Comparison of ENCODE assay signal across 9 cellular contexts in genomic region chr3:152328841-152329240, GRCh38.
A peak's percentile ranks its signal among the peaks of the same experiment; 100 is the strongest.
DNase-seq lines count a peak whose midpoint lies in the region; ATAC-seq and TF ChIP-seq lines count a peak whose summit lies in the region.
"Had no signal": no experiment of that assay in that cellular context is flagged by ENCODE, and none has a peak within 500 bp of the region (broad histone marks: within the 10 kb centered on the region; RNA-seq: fewer than 3 reads in every experiment).

No MANE protein-coding gene starts in this region.

- H3K23ac ChIP-seq in mesenchymal stem cell (ENCODE audit: low read length in 2 of 2): no peak overlapping the region

- H2BK120ac ChIP-seq in mesenchymal stem cell (ENCODE audit: low read depth, low read length): no peak overlapping the region

- H3K4ac ChIP-seq in mesenchymal stem cell (ENCODE audit: low read depth in 1 of 2, low read length in 2 of 2): no peak overlapping the region

- no peak overlapping the region for H3K27ac ChIP-seq in mesenchymal stem cell (ENCODE audit: low read length, poor library complexity, severe bottlenecking)
- H3K27ac ChIP-seq: ovary had no signal

- peaks cover 71% of the 10 kb centered on the region for H3K4me1 Mint-ChIP-seq in central memory CD8-positive, alpha-beta T cell

- H3K4me3 ChIP-seq in mesenchymal stem cell (ENCODE audit: insufficient read depth in 1 of 2, low read depth in 1 of 2, low read length in 2 of 2): no peak overlapping the region
- H3K4me3 ChIP-seq: ovary had no signal

- peak overlapping the region; percentile 82 for H3K27ac Mint-ChIP-seq in central memory CD8-positive, alpha-beta T cell (ENCODE audit: low read depth)

- no peak for ATAC-seq in central memory CD8-positive, alpha-beta T cell (replicated peaks; ENCODE audit: extremely low read depth, poor library complexity, severe bottlenecking)
- ATAC-seq in HG03196 (IDR thresholded peaks at IDR 0.05; ENCODE audit: unreplicated experiment): no peak

- H2BK12ac ChIP-seq in mesenchymal stem cell (ENCODE audit: low read length in 2 of 2): no peak overlapping the region

- no peaks in the 10 kb centered on the region for H3K27me3 ChIP-seq in mesenchymal stem cell (ENCODE audit: control insufficient read depth in 1 of 2, insufficient read depth in 1 of 2, low read length in 2 of 2)
- H3K27me3 ChIP-seq: ovary had no signal

- H3K36me3 Mint-ChIP-seq in central memory CD8-positive, alpha-beta T cell (ENCODE audit: insufficient read depth): peaks cover 34% of the 10 kb centered on the region

- DNase-seq in AG08396 (ENCODE audit: low spot score) (peak; percentile 23), Kasumi-1 (lab: John Stamatoyannopoulos, UW) (peak; percentile 16 to 21), mesenchymal stem cell (peak; percentile 92), NCI-H1092 treated with DMSO at 0.1 percent for 48 hours (lab: John Stamatoyannopoulos, UW) (no peak), GM10266 (ENCODE audit: extremely low spot score) (no peak), NCI-H2081 treated with DMSO at 0.1 percent for 48 hours (lab: John Stamatoyannopoulos, UW) (no peak)
- DNase-seq in central memory CD8-positive, alpha-beta T cell (ENCODE audit: low spot score in 2 of 2): no peak
- DNase-seq: ovary had no signal

- under 1% methylated on average over 2 of the region's 3 CpGs for WGBS in mesenchymal stem cell

- peak overlapping the region; percentile 31 for H3K4me3 Mint-ChIP-seq in central memory CD8-positive, alpha-beta T cell

- H4K8ac ChIP-seq in mesenchymal stem cell (ENCODE audit: low read length): no peak overlapping the region

- H3K4me2 ChIP-seq in mesenchymal stem cell (ENCODE audit: low read length, poor library complexity, severe bottlenecking): no peak overlapping the region

- H3K9me3 Mint-ChIP-seq in central memory CD8-positive, alpha-beta T cell: no peaks in the 10 kb centered on the region

- H2BK15ac ChIP-seq in mesenchymal stem cell (ENCODE audit: low read depth, poor library complexity, severe bottlenecking): no peak overlapping the region

- no peak overlapping the region for H2AK5ac ChIP-seq in mesenchymal stem cell (ENCODE audit: low read length, severe bottlenecking)

- H3K18ac ChIP-seq in mesenchymal stem cell (ENCODE audit: low read depth in 1 of 2, low read length in 2 of 2): no peak overlapping the region

- H3K36me3 ChIP-seq in mesenchymal stem cell (ENCODE audit: control insufficient read depth in 1 of 2, insufficient read depth in 2 of 2, low read depth in 1 of 2, low read length in 2 of 2): peaks cover 2 to 10% of the 10 kb centered on the region in 2 experiments
- H3K36me3 ChIP-seq: ovary had no signal

- H3K14ac ChIP-seq in mesenchymal stem cell (ENCODE audit: low read length in 2 of 2): no peak overlapping the region

- no peak overlapping the region for H2BK5ac ChIP-seq in mesenchymal stem cell (ENCODE audit: low read depth, low read length, poor library complexity, severe bottlenecking)

- peaks cover 2% of the 10 kb centered on the region for H3K4me1 ChIP-seq in mesenchymal stem cell (ENCODE audit: control insufficient read depth, insufficient read depth, low read depth, low read length)

- peak overlapping the region; percentile 75 for H3K9ac ChIP-seq in mesenchymal stem cell (ENCODE audit: low read length)

- no peak for TF ChIP-seq CTCF in GM10266 (IDR thresholded peaks at IDR 0.05; ENCODE audit: control insufficient read depth, insufficient read depth, low read depth, missing control alignments)

- no peak overlapping the region for H4K91ac ChIP-seq in mesenchymal stem cell (ENCODE audit: low read length)

- H3K79me1 ChIP-seq in mesenchymal stem cell (replicated peaks; ENCODE audit: low read length, poor library complexity, severe bottlenecking): no peaks in the 10 kb centered on the region

- H2AFZ ChIP-seq in mesenchymal stem cell (ENCODE audit: low read depth, low read length): no peak overlapping the region

- H3K27me3 Mint-ChIP-seq in central memory CD8-positive, alpha-beta T cell: no peaks in the 10 kb centered on the region

- H3K9me3 ChIP-seq in mesenchymal stem cell (ENCODE audit: control insufficient read depth, low read length): peaks cover 5% of the 10 kb centered on the region
- H3K9me3 ChIP-seq: ovary had no signal

Comparison
In these comparisons a context has a peak if more than half of its experiments do, and no peak if none do; other contexts are left out.
1. DNase-seq: peak in AG08396 (single experiment), Kasumi-1 (2 of 2) and mesenchymal stem cell (single experiment); none in central memory CD8-positive, alpha-beta T cell (0 of 2), NCI-H1092 treated with DMSO at 0.1 percent for 48 hours (single experiment), GM10266 (single experiment) and NCI-H2081 treated with DMSO at 0.1 percent for 48 hours (single experiment).